Comparison of ENCODE assay signal across 9 cellular contexts in the genomic region with DNA sequence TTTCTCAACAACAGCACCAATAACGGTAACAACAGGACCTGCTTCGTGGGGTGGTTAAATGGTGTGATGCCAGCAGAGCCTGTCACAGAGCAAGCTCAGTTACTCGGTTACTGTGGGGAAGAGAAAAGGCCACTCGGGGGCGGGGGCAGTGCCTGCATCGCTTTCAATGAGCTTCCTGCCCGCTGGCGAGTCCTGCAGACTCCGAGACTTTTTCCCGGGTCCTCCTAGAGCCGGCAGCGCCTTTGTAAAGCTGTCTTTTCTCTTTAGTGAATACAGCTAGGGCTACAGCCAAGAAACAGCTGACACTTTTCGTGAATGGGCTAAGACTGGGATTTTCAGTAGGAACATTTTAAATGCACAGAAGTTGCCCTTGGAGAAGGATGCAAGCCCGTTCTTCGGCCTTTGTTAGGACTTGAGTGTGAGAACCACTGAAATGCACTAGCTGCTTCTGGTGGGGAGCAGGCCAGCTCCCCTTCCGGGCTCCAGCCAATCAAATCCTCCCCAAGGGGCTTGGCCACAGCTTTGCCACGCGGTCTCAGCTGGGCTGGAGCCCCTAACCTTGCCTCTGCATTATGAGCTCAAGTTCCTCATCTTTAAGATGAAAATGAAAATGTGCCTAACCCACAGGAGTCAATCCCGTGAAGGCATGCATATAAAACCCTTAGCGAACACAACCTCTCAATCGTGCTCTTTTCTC. TPM values are rescaled to one million over a fixed set of nuclear protein-coding genes. Genes with fewer than 3 reads are reported as not detected.
DNase-seq lines count a peak whose midpoint lies in the region; ATAC-seq and TF ChIP-seq lines count a peak whose summit lies in the region.
"Had no signal": no experiment of that assay in that cellular context is flagged by ENCODE, and none has a peak within 500 bp of the region (broad histone marks: within the 10 kb centered on the region; RNA-seq: fewer than 3 reads in every experiment).

No MANE protein-coding gene starts in this region.

- H3K9ac ChIP-seq in ES-I3 (ENCODE audit: low read depth, low read length), result peak overlapping the region; percentile 11; the same call in 1 of the 2 replicates

- WGBS in psoas muscle, 3 donors, result 12 to 19% (median 15%) methylated on average over 21 of the region's 21 CpGs

- peaks cover 20% of the 10 kb centered on the region; the same call in 1 of the 2 replicates for H3K4me1 ChIP-seq in ES-I3 (ENCODE audit: insufficient read depth, low read length)
- peaks cover 8% of the 10 kb centered on the region for H3K4me1 ChIP-seq in SJCRH30
- no peaks in the 10 kb centered on the region for H3K4me1 ChIP-seq in psoas muscle

- peaks cover 30% of the 10 kb centered on the region for H3K27me3 ChIP-seq in SJCRH30
- H3K27me3 ChIP-seq in psoas muscle (ENCODE audit: insufficient read depth in 3 of 3, low read length in 2 of 3), result peaks cover 0 to 46% (median 0%) of the 10 kb centered on the region in 3 donors

- intact Hi-C loops in head of caudate nucleus (cut with DNase I), result no loop called here
- intact Hi-C loops in posterior cingulate gyrus (cut with DNase I), result no loop called here
- intact Hi-C loops in psoas muscle (cut with DNase I), result no loop called here

- no peak overlapping the region for H3K27ac ChIP-seq in SJCRH30
- H3K27ac ChIP-seq in psoas muscle, result no peak overlapping the region

- TF ChIP-seq CTCF in psoas muscle (IDR thresholded peaks at IDR 0.05), result no peak

- H3K9me3 ChIP-seq in ES-I3 (ENCODE audit: control insufficient read depth, insufficient read depth, low read length) (no peaks in the 10 kb centered on the region), SJCRH30 (replicated peaks) (no peaks in the 10 kb centered on the region), psoas muscle (no peaks in the 10 kb centered on the region)

- DNase-seq in SJCRH30, result peak; percentile 76 to 88
- peak in 40 of 42 donors; percentile 25 to 82 (median 60) for DNase-seq in head of caudate nucleus
- DNase-seq in posterior cingulate gyrus, result peak; percentile 39 to 92 (median 61)
- DNase-seq in HuH-7 (ENCODE audit: low spot score), result no peak
- no peak for DNase-seq in psoas muscle
- no peak for DNase-seq in activated CD8-positive, alpha-beta memory T cell treated with anti-CD3 and anti-CD28 coated beads, Interleukin-2, amount 50 U/mL, for 4 hours
- DNase-seq: T-helper 17 cell had no signal

- H3K4me3 ChIP-seq in SJCRH30 (peak overlapping the region; percentile 42), psoas muscle (no peak overlapping the region)

- H3K36me3 ChIP-seq in ES-I3 (ENCODE audit: insufficient read depth, low read length) (no peaks in the 10 kb centered on the region), SJCRH30 (no peaks in the 10 kb centered on the region), psoas muscle (ENCODE audit: insufficient read depth in 1 of 2, low read depth in 1 of 2) (no peaks in the 10 kb centered on the region)

- ATAC-seq in psoas muscle (no peak), GM19023 (IDR thresholded peaks at IDR 0.05; ENCODE audit: unreplicated experiment) (no peak)
- ATAC-seq: T-helper 17 cell had no signal

RNA-seq across cellular contexts. Expression of a gene that starts 23.4 kb away (rescaled TPM):
- total RNA-seq in SJCRH30 (2014; rRNA removed; shearing (Covaris generic)), result 203 and 208 TPM in 2 replicates
- total RNA-seq in psoas muscle, result 1 to 10 TPM; 4.8 to 6.9 (median 6.5) TPM
- 1 to 10 TPM; 2.3 to 5.4 (median 4.3) TPM for polyA plus RNA-seq in psoas muscle

RNA-seq across cellular contexts. Expression of a gene that starts 52.0 kb away (rescaled TPM):
- 0.12 and 0.28 TPM in 2 replicates for total RNA-seq in SJCRH30 (2014; rRNA removed; shearing (Covaris generic))
- under 1 TPM in 1 of 4 donors, not detected in 3; 0.17 TPM for total RNA-seq in psoas muscle
- under 1 TPM in 2 of 3 donors, not detected in 1; 0.08 to 0.68 TPM for polyA plus RNA-seq in psoas muscle

Comparison
In these comparisons a context has a peak if more than half of its experiments do, and no peak if none do; other contexts are left out.
1. DNase-seq: peak in SJCRH30 (2 of 2), head of caudate nucleus (40 of 42) and posterior cingulate gyrus (10 of 10); none in HuH-7 (single experiment), psoas muscle (0 of 2) and activated CD8-positive, alpha-beta memory T cell treated with anti-CD3 and anti-CD28 coated beads, Interleukin-2, amount 50 U/mL, for 4 hours (single experiment).
2. RNA of a gene that starts 23.4 kb away (total RNA-seq): 203 to 208 TPM in SJCRH30; 4.8 to 6.9 TPM in psoas muscle; every median in the first group is over 10 times any median in the second.